2 cellular contexts compared by ENCODE assay signal in the genomic region with DNA sequence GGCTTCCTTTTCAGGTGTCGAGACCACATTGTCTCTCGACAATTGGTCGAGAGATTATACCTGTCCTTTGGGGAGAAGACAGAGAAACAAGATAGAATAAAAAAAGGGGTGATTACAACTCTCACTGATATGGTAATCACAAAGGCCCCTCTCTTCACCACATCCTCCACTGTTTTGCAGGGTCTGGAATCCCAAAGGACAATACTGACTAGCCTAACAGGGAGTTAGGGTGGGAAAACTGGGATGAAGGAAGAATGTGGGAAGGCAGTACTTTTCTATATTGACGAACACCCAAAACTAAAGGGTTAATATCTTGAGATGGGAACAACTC.
TF ChIP-seq lines count a peak whose summit lies in the region.

No MANE protein-coding gene starts in this region.

TF ChIP-seq in GM23338, 12 proteins besides CTCF, POLR2A, EP300 and RAD21 (continued from another document):
- TF ChIP-seq, protein P1, sequence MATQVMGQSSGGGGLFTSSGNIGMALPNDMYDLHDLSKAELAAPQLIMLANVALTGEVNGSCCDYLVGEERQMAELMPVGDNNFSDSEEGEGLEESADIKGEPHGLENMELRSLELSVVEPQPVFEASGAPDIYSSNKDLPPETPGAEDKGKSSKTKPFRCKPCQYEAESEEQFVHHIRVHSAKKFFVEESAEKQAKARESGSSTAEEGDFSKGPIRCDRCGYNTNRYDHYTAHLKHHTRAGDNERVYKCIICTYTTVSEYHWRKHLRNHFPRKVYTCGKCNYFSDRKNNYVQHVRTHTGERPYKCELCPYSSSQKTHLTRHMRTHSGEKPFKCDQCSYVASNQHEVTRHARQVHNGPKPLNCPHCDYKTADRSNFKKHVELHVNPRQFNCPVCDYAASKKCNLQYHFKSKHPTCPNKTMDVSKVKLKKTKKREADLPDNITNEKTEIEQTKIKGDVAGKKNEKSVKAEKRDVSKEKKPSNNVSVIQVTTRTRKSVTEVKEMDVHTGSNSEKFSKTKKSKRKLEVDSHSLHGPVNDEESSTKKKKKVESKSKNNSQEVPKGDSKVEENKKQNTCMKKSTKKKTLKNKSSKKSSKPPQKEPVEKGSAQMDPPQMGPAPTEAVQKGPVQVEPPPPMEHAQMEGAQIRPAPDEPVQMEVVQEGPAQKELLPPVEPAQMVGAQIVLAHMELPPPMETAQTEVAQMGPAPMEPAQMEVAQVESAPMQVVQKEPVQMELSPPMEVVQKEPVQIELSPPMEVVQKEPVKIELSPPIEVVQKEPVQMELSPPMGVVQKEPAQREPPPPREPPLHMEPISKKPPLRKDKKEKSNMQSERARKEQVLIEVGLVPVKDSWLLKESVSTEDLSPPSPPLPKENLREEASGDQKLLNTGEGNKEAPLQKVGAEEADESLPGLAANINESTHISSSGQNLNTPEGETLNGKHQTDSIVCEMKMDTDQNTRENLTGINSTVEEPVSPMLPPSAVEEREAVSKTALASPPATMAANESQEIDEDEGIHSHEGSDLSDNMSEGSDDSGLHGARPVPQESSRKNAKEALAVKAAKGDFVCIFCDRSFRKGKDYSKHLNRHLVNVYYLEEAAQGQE (IDR thresholded peaks at IDR 0.05; ENCODE audit: unreplicated experiment): no peak
- TF ChIP-seq CREB1 (CRISPR knock-in tag; IDR thresholded peaks at IDR 0.05; ENCODE audit: low read depth) (no peak), EZH2 (IDR thresholded peaks at IDR 0.05; ENCODE audit: low read depth, unreplicated experiment) (no peak)
TF ChIP-seq in GM23338: peak in this region for 1.

TF ChIP-seq in WTC11, 78 proteins besides CTCF, POLR2A, EP300 and RAD21 (continued from another document):
- TF ChIP-seq NFYB (CRISPR knock-in tag; conservative IDR thresholded peaks at IDR 0.05; ENCODE audit: low read depth): no peak
- no peak for TF ChIP-seq TP53 (CRISPR knock-in tag; IDR thresholded peaks at IDR 0.05)
- no peak for TF ChIP-seq IRF2 (CRISPR knock-in tag; IDR thresholded peaks at IDR 0.05; ENCODE audit: borderline replicate concordance, low read depth)
